Comparison of ENCODE assay signal across 20 cellular contexts in the genomic region with DNA sequence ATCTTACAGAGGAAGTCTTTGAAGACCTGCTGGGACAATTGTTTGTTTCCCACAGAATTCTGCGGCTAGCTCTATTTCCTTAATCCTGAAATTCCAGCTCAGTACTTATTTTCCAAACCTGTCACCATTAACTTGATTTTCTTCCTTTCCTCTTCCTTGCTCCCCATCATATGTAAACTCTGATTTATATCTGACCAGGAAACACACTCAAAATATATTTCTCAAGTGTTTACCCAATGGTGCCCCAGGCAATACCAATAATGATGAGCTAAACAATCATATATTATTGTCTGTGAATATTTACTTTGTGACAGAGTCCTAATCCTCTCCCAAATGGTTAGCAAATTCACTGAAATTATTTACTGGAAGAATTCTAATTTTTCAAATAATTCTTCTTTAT.
"Had no signal": no experiment of that assay in that cellular context is flagged by ENCODE, and none has a peak within 500 bp of the region (broad histone marks: within the 10 kb centered on the region; RNA-seq: fewer than 3 reads in every experiment).

No MANE protein-coding gene starts in this region.

- ATAC-seq: effector memory CD8-positive, alpha-beta T cell; foreskin keratinocyte; lower lobe of right lung; natural killer cell treated with Interleukin-12 subunit alpha and Interleukin-12 subunit beta and Interleukin-15 and Interleukin-18, amount 100 ng/mL, for 72 hours; right cardiac atrium; stimulated activated effector memory CD8-positive, alpha-beta T cell treated with anti-CD3 and anti-CD28 coated beads, Interleukin-12 subunit alpha, Interleukin-12 subunit beta, amount 100 ng/mL, for 72 hours; stimulated activated naive CD8-positive, alpha-beta T cell treated with anti-CD3 and anti-CD28 coated beads, Interleukin-15, Interleukin-2, amounts not matched to agents 100 U/mL and 50 U/mL, for 24 hours; upper lobe of right lung had no signal

- H3K27ac ChIP-seq: foreskin keratinocyte, left ventricle myocardium inferior, lower lobe of right lung, neural progenitor cell, ovary, tibial artery, upper lobe of right lung had no signal

- H3K4me3 ChIP-seq: left ventricle myocardium inferior, lower lobe of right lung, neural progenitor cell, ovary, tibial artery, upper lobe of right lung had no signal

- DNase-seq: effector memory CD8-positive, alpha-beta T cell; erythroblast; foreskin keratinocyte; immature natural killer cell; left ventricle myocardium inferior; lower lobe of right lung; mesenchymal stem cell; midbrain; nucleus accumbens; ovary; right cardiac atrium; small intestine; stimulated activated CD4-positive, alpha-beta T cell treated with anti-CD3 and anti-CD28 coated beads, Interleukin-4, amount 100 ng/mL, for 1 hour; stimulated activated CD8-positive, alpha-beta memory T cell treated with anti-CD3 and anti-CD28 coated beads, Interleukin-4, amount 100 ng/mL, for 48 hours; stimulated activated naive CD8-positive, alpha-beta T cell treated with anti-CD3 and anti-CD28 coated beads, Interleukin-15, Interleukin-2, amounts not matched to agents 100 U/mL and 50 U/mL, for 24 hours; tibial artery; upper lobe of right lung had no signal
